27 cellular contexts compared by ENCODE assay signal in genomic region chr3:50806031-50806430, GRCh38.
DNase-seq lines count a peak whose midpoint lies in the region; ATAC-seq and TF ChIP-seq lines count a peak whose summit lies in the region.
"Had no signal": no experiment of that assay in that cellular context is flagged by ENCODE, and none has a peak within 500 bp of the region (broad histone marks: within the 10 kb centered on the region; RNA-seq: fewer than 3 reads in every experiment).

No MANE protein-coding gene starts in this region.

- intact Hi-C loops in PC-3 (cut with micrococcal nuclease) = loop anchor here (5.0 kb wide), 1 partner anchor 566 kb away; no protein-coding TSS in a partner anchor

- CTCF ChIA-PET in PC-3 (lab: Charles Lee) = no interaction called here

- H3K4me1 ChIP-seq in PC-3 (ENCODE audit: insufficient read depth, low read length) (peaks cover 11% of the 10 kb centered on the region), SJCRH30 (no peaks in the 10 kb centered on the region)
- H3K4me1 ChIP-seq: Peyer's patch had no signal

- no peak overlapping the region for H3K4me2 ChIP-seq in PC-3 (ENCODE audit: low read length)

- BruUV-seq in PC-3 (replicated peaks; lab: Mats Ljungman, UMichigan) = no TSS peak

- H3K4me3 ChIP-seq in PC-3 (ENCODE audit: low read length) = no peak overlapping the region
- H3K4me3 ChIP-seq in epithelial cell of esophagus (ENCODE audit: low read length) = no peak overlapping the region
- no peak overlapping the region for H3K4me3 ChIP-seq in SJCRH30
- H3K4me3 ChIP-seq: GM23248, Peyer's patch, SK-N-MC had no signal

- no peaks in the 10 kb centered on the region for H3K79me2 ChIP-seq in PC-3 (ENCODE audit: low read length)

- no peaks in the 10 kb centered on the region for H3F3A ChIP-seq in PC-3 (ENCODE audit: low read length, unreplicated experiment)

- no peaks in the 10 kb centered on the region for H3K9me2 ChIP-seq in PC-3 (replicated peaks; ENCODE audit: low read length)

- no peaks in the 10 kb centered on the region for H3K27me3 ChIP-seq in PC-3 (ENCODE audit: low read length)
- H3K27me3 ChIP-seq in SJCRH30 = no peaks in the 10 kb centered on the region
- H3K27me3 ChIP-seq: Peyer's patch had no signal

- peak; percentile 5 for DNase-seq in PC-3
- DNase-seq in epithelial cell of esophagus (ENCODE audit: low read depth) = peak; percentile 51
- peak; percentile 65 for DNase-seq in islet precursor cell
- DNase-seq in SJCRH30 = no peak
- DNase-seq in stimulated activated CD4-positive, alpha-beta T cell treated with anti-CD3 and anti-CD28 coated beads, Interleukin-4, amount 100 ng/mL, for 1 hour = no peak
- DNase-seq in NCI-H1092 treated with DMSO at 0.1 percent for 48 hours (lab: John Stamatoyannopoulos, UW) = no peak
- DNase-seq: C1 segment of cervical spinal cord; CD8-positive, alpha-beta T cell; DND-41; GM23248; H9; HFFc6; IMR-90; KG1; NCI-H1092; NCI-H1436; NCI-H187; NCI-H2081 treated with DMSO at 0.1 percent for 48 hours; NCI-H2171; NCI-H226; NCI-H510A; NCI-H69; Peyer's patch; SHP77 treated with DMSO at 0.1 percent for 48 hours; SW 1271 had no signal

- TF ChIP-seq CTCF in PC-3 (conservative IDR thresholded peaks at IDR 0.05; ENCODE audit: low read depth, low read length) (no peak), epithelial cell of esophagus (IDR thresholded peaks at IDR 0.05; ENCODE audit: insufficient read depth, low read depth, low read length, missing control alignments) (no peak)

- no peak overlapping the region for H3K27ac ChIP-seq in PC-3 (ENCODE audit: low read length)
- H3K27ac ChIP-seq in SJCRH30 = no peak overlapping the region
- H3K27ac ChIP-seq: GM23248, Peyer's patch, SK-N-MC had no signal

- no peak for ATAC-seq in PC-3
- no peak for ATAC-seq in HG03097 (IDR thresholded peaks at IDR 0.05; ENCODE audit: low FRiP score, unreplicated experiment)
- ATAC-seq: CD8-positive, alpha-beta T cell had no signal

- H3K9me3 ChIP-seq in PC-3 (ENCODE audit: low read length) (peaks cover 17% of the 10 kb centered on the region; the same call in 1 of the 2 replicates), SJCRH30 (replicated peaks) (no peaks in the 10 kb centered on the region)

- no peak overlapping the region for H3K9ac ChIP-seq in PC-3 (ENCODE audit: low read length)
- H3K9ac ChIP-seq: GM23248 had no signal

- POLR2A ChIA-PET in PC-3 (lab: Charles Lee; ENCODE audit: unreplicated experiment) = no interaction called here

- H3K36me3 ChIP-seq in PC-3 (ENCODE audit: low read depth, low read length) (no peaks in the 10 kb centered on the region), SJCRH30 (no peaks in the 10 kb centered on the region)
- H3K36me3 ChIP-seq: Peyer's patch had no signal

- H4K20me1 ChIP-seq in PC-3 (ENCODE audit: low read length) = no peaks in the 10 kb centered on the region

- H2AFZ ChIP-seq in PC-3 (ENCODE audit: low read length) = no peak overlapping the region
- H2AFZ ChIP-seq: GM23248 had no signal

Comparison
In these comparisons a context has a peak if more than half of its experiments do, and no peak if none do; other contexts are left out.
1. DNase-seq: peak in PC-3 (single experiment), epithelial cell of esophagus (single experiment) and islet precursor cell (single experiment); none in SJCRH30 (0 of 2), stimulated activated CD4-positive, alpha-beta T cell treated with anti-CD3 and anti-CD28 coated beads, Interleukin-4, amount 100 ng/mL, for 1 hour (single experiment) and NCI-H1092 treated with DMSO at 0.1 percent for 48 hours (single experiment).